ENCODE assay signal across 32 cellular contexts in the genomic region with DNA sequence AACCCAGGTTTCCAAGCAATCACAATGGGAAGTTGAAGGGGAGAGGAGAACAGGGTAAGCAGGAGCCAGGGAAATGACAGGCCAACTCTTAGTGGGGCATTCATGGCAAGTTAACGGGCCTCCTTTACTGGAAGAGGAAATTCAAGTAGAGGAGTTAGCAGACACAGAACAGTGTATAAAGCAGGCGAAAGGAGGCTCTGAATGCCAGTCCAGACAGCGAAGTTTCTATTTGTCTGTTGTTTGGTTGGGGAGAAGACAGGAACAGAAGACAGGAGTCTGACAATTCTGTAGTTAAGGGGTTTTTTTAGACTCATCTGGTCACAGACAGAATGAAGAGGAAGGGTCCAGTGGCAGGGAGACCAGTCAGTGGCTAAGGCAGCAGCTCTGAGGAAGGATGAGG. TPM values are rescaled to one million over a fixed set of nuclear protein-coding genes. Genes with fewer than 3 reads are reported as not detected.
A peak's percentile ranks its signal among the peaks of the same experiment; 100 is the strongest.
DNase-seq lines count a peak whose midpoint lies in the region; ATAC-seq, FAIRE-seq and TF ChIP-seq lines count a peak whose summit lies in the region.
"Had no signal": no experiment of that assay in that cellular context is flagged by ENCODE, and none has a peak within 500 bp of the region (broad histone marks: within the 10 kb centered on the region; RNA-seq: fewer than 3 reads in every experiment).

A gene with protein sequence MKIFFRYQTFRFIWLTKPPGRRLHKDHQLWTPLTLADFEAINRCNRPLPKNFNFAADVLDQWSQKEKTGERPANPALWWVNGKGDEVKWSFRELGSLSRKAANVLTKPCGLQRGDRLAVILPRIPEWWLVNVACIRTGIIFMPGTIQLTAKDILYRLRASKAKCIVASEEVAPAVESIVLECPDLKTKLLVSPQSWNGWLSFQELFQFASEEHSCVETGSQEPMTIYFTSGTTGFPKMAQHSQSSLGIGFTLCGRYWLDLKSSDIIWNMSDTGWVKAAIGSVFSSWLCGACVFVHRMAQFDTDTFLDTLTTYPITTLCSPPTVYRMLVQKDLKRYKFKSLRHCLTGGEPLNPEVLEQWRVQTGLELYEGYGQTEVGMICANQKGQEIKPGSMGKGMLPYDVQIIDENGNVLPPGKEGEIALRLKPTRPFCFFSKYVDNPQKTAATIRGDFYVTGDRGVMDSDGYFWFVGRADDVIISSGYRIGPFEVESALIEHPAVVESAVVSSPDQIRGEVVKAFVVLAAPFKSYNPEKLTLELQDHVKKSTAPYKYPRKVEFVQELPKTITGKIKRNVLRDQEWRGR (plus strand): TSS at position 301 of the 400 bp plus-strand sequence. CDS start 260 bp downstream, outside the sequence.

- H3K9ac ChIP-seq in H1 (replicated peaks in 1 of 4; ENCODE audit: extremely low read depth in 1 of 4, low read depth in 3 of 4, low read length in 3 of 4) (no peak within 1 kb of the TSS), mesendoderm (ENCODE audit: low read length) (no peak within 1 kb of the TSS)
- H3K9ac ChIP-seq: BLaER1 had no signal

- no peak for TF ChIP-seq CTCF in H1 (IDR thresholded peaks at IDR 0.05; ENCODE audit: control extremely low read depth in 1 of 3, insufficient read depth in 1 of 3, low read depth in 1 of 3, low read length in 3 of 3)
- TF ChIP-seq CTCF in neutrophil (IDR thresholded peaks at IDR 0.05) = no peak

- no peaks in the 10 kb centered on the region for H4K20me1 ChIP-seq in H1 (replicated peaks in 1 of 2; ENCODE audit: control insufficient read depth in 1 of 2, insufficient read depth in 2 of 2, low read length in 2 of 2)
- H4K20me1 ChIP-seq: BLaER1 had no signal

- H2AFZ ChIP-seq in H1 (ENCODE audit: low read length) = 0 out of 2 replicates have a peak within 1 kb of the TSS, but pooled peaks have one; percentile 23

- no peak within 1 kb of the TSS for H4K91ac ChIP-seq in H1 (replicated peaks; ENCODE audit: insufficient read length, low read length)

- H3K79me1 ChIP-seq in H1 (ENCODE audit: low read depth, low read length) (no peaks in the 10 kb centered on the region), mesendoderm (ENCODE audit: low read length) (no peaks in the 10 kb centered on the region)

- H3K4me3 Mint-ChIP-seq in stimulated activated naive CD8-positive, alpha-beta T cell treated with anti-CD3 and anti-CD28 coated beads, Interleukin-15, amount 100 ng/mL, for 72 hours = no peak within 1 kb of the TSS
- H3K4me3 Mint-ChIP-seq: CD14-positive monocyte; CD4-positive, alpha-beta memory T cell; CD4-positive, CD25-positive, alpha-beta regulatory T cell; CD8-positive, alpha-beta memory T cell had no signal

- H3K27ac ChIP-seq in H1 (ENCODE audit: low read depth, low read length) (no peak within 1 kb of the TSS), mesendoderm (ENCODE audit: low read depth, low read length) (peak within 1 kb of the TSS; percentile 80), neutrophil (peak within 1 kb of the TSS; percentile 14)
- H3K27ac ChIP-seq: BLaER1 had no signal

- H3K4ac ChIP-seq in H1 (replicated peaks; ENCODE audit: insufficient read length, low read depth, low read length) (no peak within 1 kb of the TSS), mesendoderm (ENCODE audit: low read depth, low read length) (peak within 1 kb of the TSS; percentile 50)

- H3K36me3 ChIP-seq in H7 (replicated peaks; ENCODE audit: control insufficient read depth, insufficient read depth, low read length) (no peaks in the 10 kb centered on the region), H1 (ENCODE audit: control insufficient read depth in 2 of 4, insufficient read depth in 4 of 4, low read length in 3 of 4) (no peaks in the 10 kb centered on the region), mesendoderm (ENCODE audit: control insufficient read depth, insufficient read depth, low read length) (no peaks in the 10 kb centered on the region), neutrophil (no peaks in the 10 kb centered on the region)
- H3K36me3 ChIP-seq: BLaER1 had no signal

- H2BK5ac ChIP-seq in H1 (ENCODE audit: low read depth, low read length) = no peak within 1 kb of the TSS
- H2BK5ac ChIP-seq in mesendoderm (ENCODE audit: low read length) = peak within 1 kb of the TSS; percentile 36

- 92% methylated on average over 3 of the region's 3 CpGs; no CpG with 5 or more reads in 1 of the 2 experiments for WGBS in H1 (ENCODE audit: extremely low coverage in 1 of 2, insufficient coverage in 1 of 2, insufficient read length in 1 of 2, insufficient replicate concordance in 2 of 2, low coverage in 1 of 2, low lambda C conversion rate in 2 of 2, missing lambda C conversion rate in 1 of 2), 2 experiments
- WGBS in mesendoderm (ENCODE audit: extremely low coverage, insufficient coverage, low lambda C conversion rate) = no CpG with 5 or more reads among the region's 3 CpGs

- POLR2A ChIA-PET in H1 (lab: Charles Lee; ENCODE audit: partially characterized antibody) = no interaction called here

- H2AK5ac ChIP-seq in H1 (ENCODE audit: low read depth, low read length) = no peak within 1 kb of the TSS
- peak within 1 kb of the TSS; percentile 32 for H2AK5ac ChIP-seq in mesendoderm (ENCODE audit: low read length)

- H3K79me2 ChIP-seq in H1 (ENCODE audit: control insufficient read depth in 1 of 2, insufficient read depth in 2 of 2, low read length in 2 of 2) (no peaks in the 10 kb centered on the region), mesendoderm (ENCODE audit: control insufficient read depth, insufficient read depth, low read length) (no peaks in the 10 kb centered on the region)

- no peak within 1 kb of the TSS for H3K4me3 ChIP-seq in H7 (ENCODE audit: insufficient read depth, low read depth, low read length)
- H3K4me3 ChIP-seq in H1 (ENCODE audit: extremely low read depth in 1 of 4, insufficient read depth in 2 of 4, low read depth in 3 of 4, low read length in 4 of 4) = no peak within 1 kb of the TSS
- H3K4me3 ChIP-seq in mesendoderm (ENCODE audit: low read length) = no peak within 1 kb of the TSS
- no peak within 1 kb of the TSS for H3K4me3 ChIP-seq in neutrophil (ENCODE audit: low read depth in 1 of 2, low read length in 1 of 2)
- H3K4me3 ChIP-seq: BLaER1, GM12878 had no signal

- H3K4me1 Mint-ChIP-seq in stimulated activated naive CD8-positive, alpha-beta T cell treated with anti-CD3 and anti-CD28 coated beads, Interleukin-15, amount 100 ng/mL, for 72 hours = no peaks in the 10 kb centered on the region
- H3K4me1 Mint-ChIP-seq: CD4-positive, alpha-beta memory T cell; CD4-positive, CD25-positive, alpha-beta regulatory T cell; CD8-positive, alpha-beta memory T cell had no signal

- no peak within 1 kb of the TSS for H2BK20ac ChIP-seq in H1 (ENCODE audit: low read length)

- H3K9me3 Mint-ChIP-seq in stimulated activated naive CD8-positive, alpha-beta T cell treated with anti-CD3 and anti-CD28 coated beads, Interleukin-15, amount 100 ng/mL, for 72 hours = no peaks in the 10 kb centered on the region
- H3K9me3 Mint-ChIP-seq: CD14-positive monocyte; CD4-positive, CD25-positive, alpha-beta regulatory T cell; CD8-positive, alpha-beta memory T cell had no signal

- FAIRE-seq in H1 (lab: Jason Lieb, UNC) = no peak
- FAIRE-seq: A204.1, GM12878, GM12892, GM18507 had no signal

- H3K4me1 ChIP-seq in H1 (replicated peaks in 1 of 4; ENCODE audit: control insufficient read depth in 3 of 4, insufficient read depth in 4 of 4, low read length in 3 of 4) (peaks cover 0 to 7% (median 2%) of the 10 kb centered on the region in 4 experiments; a peak in 2 of 7 replicates), mesendoderm (ENCODE audit: control insufficient read depth, low read depth, low read length) (peaks cover 5% of the 10 kb centered on the region), neutrophil (ENCODE audit: control insufficient read depth in 1 of 2, insufficient read depth in 1 of 2, low read depth in 1 of 2, low read length in 1 of 2) (no peaks in the 10 kb centered on the region)
- H3K4me1 ChIP-seq: BE2C, BLaER1 had no signal

- no peak within 1 kb of the TSS for H3K14ac ChIP-seq in H1 (ENCODE audit: insufficient read length)

- no peak within 1 kb of the TSS for H3K56ac ChIP-seq in H1 (replicated peaks; ENCODE audit: insufficient read length, low read depth, low read length)
- peak within 1 kb of the TSS; percentile 59 for H3K56ac ChIP-seq in mesendoderm (ENCODE audit: low read length)

- H3K23me2 ChIP-seq in H1 (ENCODE audit: low read depth, low read length) = no peaks in the 10 kb centered on the region

- no peaks in the 10 kb centered on the region for H3K9me3 ChIP-seq in H1 (ENCODE audit: insufficient read depth in 2 of 2, low read depth in 1 of 2, low read length in 1 of 2)
- H3K9me3 ChIP-seq in neutrophil = no peaks in the 10 kb centered on the region
- H3K9me3 ChIP-seq: BE2C, BLaER1 had no signal

- TF ChIP-seq EP300 in H1 (IDR thresholded peaks at IDR 0.05; ENCODE audit: borderline replicate concordance in 1 of 2, low read depth in 2 of 2, low read length in 2 of 2) = no peak

- ATAC-seq in GM21825 (IDR thresholded peaks at IDR 0.05; ENCODE audit: unreplicated experiment) (no peak), HG02885 (IDR thresholded peaks at IDR 0.05; ENCODE audit: poor library complexity, unreplicated experiment) (no peak)
- no peak for ATAC-seq in stimulated activated naive CD8-positive, alpha-beta T cell treated with anti-CD3 and anti-CD28 coated beads, Interleukin-15, amount 100 ng/mL, for 72 hours
- ATAC-seq: GM12878 had no signal

- TF ChIP-seq POLR2A in H1 (IDR thresholded peaks at IDR 0.05; ENCODE audit: control extremely low read depth in 1 of 2, low read depth in 2 of 2, low read length in 2 of 2) = no peak

- DNase-seq in H7 (no peak), H1 (ENCODE audit: low read depth in 1 of 2, low spot score in 2 of 2) (no peak), mesendoderm (no peak), HT-29 (ENCODE audit: low spot score) (no peak)
- DNase-seq in stimulated activated naive CD8-positive, alpha-beta T cell treated with anti-CD3 and anti-CD28 coated beads, Interleukin-15, amount 100 ng/mL, for 72 hours = no peak
- DNase-seq: 8988T; ACHN; BE2C; C1 segment of cervical spinal cord; CD4-positive, alpha-beta memory T cell; CD4-positive, CD25-positive, alpha-beta regulatory T cell; CD8-positive, alpha-beta memory T cell; COR-L47; DMS 273 treated with DMSO at 0.1 percent for 48 hours; DMS153; DMS53; DMS79; DND-41; GDM1 had no signal

- no peak for TF ChIP-seq RAD21 in H1 (IDR thresholded peaks at IDR 0.05 in 1 of 2, conservative IDR thresholded peaks at IDR 0.05 in 1 of 2; ENCODE audit: low read depth in 2 of 2, low read length in 2 of 2)

- H2BK120ac ChIP-seq in H1 (replicated peaks; ENCODE audit: low read depth, low read length) (no peak within 1 kb of the TSS), mesendoderm (ENCODE audit: low read depth, low read length) (peak within 1 kb of the TSS; percentile 61)

- no peak within 1 kb of the TSS for H3K4me2 ChIP-seq in H1 (ENCODE audit: insufficient read depth in 1 of 2, low read depth in 2 of 2, low read length in 2 of 2)
- no peak within 1 kb of the TSS for H3K4me2 ChIP-seq in mesendoderm (ENCODE audit: low read length)
- H3K4me2 ChIP-seq: BLaER1 had no signal

- H3K27me3 Mint-ChIP-seq in stimulated activated naive CD8-positive, alpha-beta T cell treated with anti-CD3 and anti-CD28 coated beads, Interleukin-15, amount 100 ng/mL, for 72 hours = peaks cover 8% of the 10 kb centered on the region

- H3K27me3 ChIP-seq in H7 (ENCODE audit: control insufficient read depth, insufficient read depth, low read length) (no peaks in the 10 kb centered on the region), H1 (replicated peaks in 1 of 4; ENCODE audit: control insufficient read depth in 3 of 4, extremely low read depth in 1 of 4, insufficient read depth in 3 of 4, low read length in 3 of 4) (no peaks in the 10 kb centered on the region), mesendoderm (ENCODE audit: insufficient read depth, low read length, poor library complexity) (no peaks in the 10 kb centered on the region), neutrophil (no peaks in the 10 kb centered on the region)
- H3K27me3 ChIP-seq: BE2C, BLaER1 had no signal

- no peak within 1 kb of the TSS for H3K23ac ChIP-seq in H1 (ENCODE audit: insufficient read length)
- H3K23ac ChIP-seq in mesendoderm (ENCODE audit: low read length) = no peak within 1 kb of the TSS

- no peak within 1 kb of the TSS for H2BK12ac ChIP-seq in H1 (ENCODE audit: low read depth, low read length)

- CTCF ChIA-PET in H1 (lab: Charles Lee; ENCODE audit: partially characterized antibody) = interaction anchor here (0.6 to 3.1 kb wide), 2 partner anchors 17 to 334 kb away, joined by 3 to 8 read pairs; no protein-coding TSS in a partner anchor

- H2BK15ac ChIP-seq in H1 (ENCODE audit: low read length) = no peak within 1 kb of the TSS
- H2BK15ac ChIP-seq in mesendoderm (replicated peaks; ENCODE audit: low read depth) = no peak within 1 kb of the TSS

- H4K8ac ChIP-seq in H1 (ENCODE audit: extremely low read depth, insufficient read depth, low read length) (no peak within 1 kb of the TSS), mesendoderm (ENCODE audit: low read depth, low read length) (peak within 1 kb of the TSS; percentile 16)

- H4K5ac ChIP-seq in H1 (ENCODE audit: insufficient read length, low read depth, low read length) = no peak within 1 kb of the TSS
- H4K5ac ChIP-seq in mesendoderm (ENCODE audit: low read length) = peak within 1 kb of the TSS; percentile 71

- H3K18ac ChIP-seq in H1 (ENCODE audit: extremely low read depth, low read length) (no peak within 1 kb of the TSS), mesendoderm (ENCODE audit: low read length) (peak within 1 kb of the TSS; percentile 43)

- H3K27ac Mint-ChIP-seq in stimulated activated naive CD8-positive, alpha-beta T cell treated with anti-CD3 and anti-CD28 coated beads, Interleukin-15, amount 100 ng/mL, for 72 hours = peak within 1 kb of the TSS in 1 of 2 donors; percentile 13
- H3K27ac Mint-ChIP-seq: CD14-positive monocyte; CD4-positive, alpha-beta memory T cell; CD4-positive, CD25-positive, alpha-beta regulatory T cell had no signal

RNA-seq across cellular contexts. Expression of the gene that starts here (rescaled TPM):
- 1.9 and 10.9 TPM in 2 replicates for total RNA-seq in H7 (2014; rRNA removed; shearing (Covaris generic))
- total RNA-seq in H1 (2021; fragmentation: NEBNext Ultra II Directional; extraction: Animal tissue kit (Norgen Biotek cat#: 25700)) = not detected in 2 replicates
- not detected in 2 replicates for polyA plus RNA-seq in H1 (2011; rRNA removed)
- not detected for polyA plus RNA-seq in H1 (2011; cell fraction: cytosol; rRNA removed)
- polyA plus RNA-seq in H1 (2011; cell fraction: nucleus; rRNA removed) = not detected
- not detected in 4 replicates for polyA plus RNA-seq in H1 (2012, experiment 1 of 2)
- polyA plus RNA-seq in H1 (2012, experiment 2 of 2) = not detected
- not detected for polyA plus RNA-seq in H1 (2013, experiment 1 of 2)
- polyA plus RNA-seq in H1 (2013, experiment 2 of 2) = not detected
- polyA minus RNA-seq in H1 (2011; rRNA and poly(A)+ RNA removed) = not detected in 2 replicates
- polyA minus RNA-seq in H1 (2011; cell fraction: cytosol; rRNA and poly(A)+ RNA removed) = not detected
- not detected for polyA minus RNA-seq in H1 (2011; cell fraction: nucleus; rRNA and poly(A)+ RNA removed)
- 0.01 TPM for polyA plus RNA-seq in mesendoderm (2013, experiment 1 of 2)
- not detected for polyA plus RNA-seq in mesendoderm (2013, experiment 2 of 2)
- not detected in 2 replicates for total RNA-seq in HT-29 (2014; rRNA removed; shearing (Covaris generic))
- total RNA-seq: A673; CD4-positive, alpha-beta memory T cell; CD4-positive, CD25-positive, alpha-beta regulatory T cell; CD8-positive, alpha-beta memory T cell; Daoy; G401; GM12878 had no signal
- polyA plus RNA-seq: AG04450; CD14-positive monocyte; CD4-positive, alpha-beta memory T cell; CD4-positive, CD25-positive, alpha-beta regulatory T cell; CD8-positive, alpha-beta memory T cell; GM12878 had no signal
